ENCODE assay signal across 8 cellular contexts in genomic region chr17:64635647-64636305, GRCh38. TPM values are rescaled to one million over a fixed set of nuclear protein-coding genes. Genes with fewer than 3 reads are reported as not detected.
DNase-seq lines count a peak whose midpoint lies in the region; ATAC-seq and TF ChIP-seq lines count a peak whose summit lies in the region.

No MANE protein-coding gene starts in this region.

- RAD21 ChIA-PET in HCT116 (lab: Charles Lee; ENCODE audit: low non-redundant PET in 1 of 2, low total read pairs in 2 of 2, uncharacterized antibody in 2 of 2, unreplicated experiment in 2 of 2) = no interaction called here

- H3K4me3 Mint-ChIP-seq in progenitor cell of endocrine pancreas (ENCODE audit: low read depth) (no peak overlapping the region), Caco-2 (ENCODE audit: unreplicated experiment) (no peak overlapping the region)

- H3K4me2 ChIP-seq in HCT116 (ENCODE audit: low read length) = peak overlapping the region; percentile 29
- H3K4me2 ChIP-seq in PC-9 = no peak overlapping the region

- no peaks in the 10 kb centered on the region for H3K27me3 ChIP-seq in HCT116 (ENCODE audit: insufficient read depth, low read length)
- no peaks in the 10 kb centered on the region for H3K27me3 ChIP-seq in PC-9 (ENCODE audit: insufficient read depth, low read depth)
- H3K27me3 ChIP-seq in Peyer's patch = no peaks in the 10 kb centered on the region
- H3K27me3 ChIP-seq in Caco-2 (replicated peaks; ENCODE audit: control insufficient read depth, insufficient read depth, low read length) = no peaks in the 10 kb centered on the region

- H3K9me2 ChIP-seq in HCT116 (ENCODE audit: insufficient read depth) (no peaks in the 10 kb centered on the region), PC-9 (ENCODE audit: insufficient read depth) (no peaks in the 10 kb centered on the region)

- peaks cover 2 to 14% of the 10 kb centered on the region in 2 experiments; a peak in 2 of 4 replicates for H3K36me3 ChIP-seq in HCT116 (ENCODE audit: control insufficient read depth in 1 of 2, insufficient read depth in 2 of 2, low read length in 2 of 2)
- H3K36me3 ChIP-seq in PC-9 (ENCODE audit: low read depth) = peaks cover 9% of the 10 kb centered on the region; the same call in 1 of the 2 replicates
- no peaks in the 10 kb centered on the region for H3K36me3 ChIP-seq in Peyer's patch
- H3K36me3 ChIP-seq in Caco-2 (ENCODE audit: control insufficient read depth, insufficient read depth, low read length) = no peaks in the 10 kb centered on the region

- H3K27ac ChIP-seq in HCT116 (ENCODE audit: low read depth, low read length) = peak overlapping the region; percentile 9; the same call in 1 of the 2 replicates
- H3K27ac ChIP-seq in PC-9 = peak overlapping the region; percentile 61
- no peak overlapping the region for H3K27ac ChIP-seq in Peyer's patch

- TF ChIP-seq POLR2A in HCT116 (IDR thresholded peaks at IDR 0.05; ENCODE audit: borderline replicate concordance, extremely low read depth, insufficient read depth, insufficient read length) = no peak
- no peak for TF ChIP-seq POLR2A in Peyer's patch (IDR thresholded peaks at IDR 0.05)

- peaks cover 81% of the 10 kb centered on the region for H3F3A ChIP-seq in PC-9 (ENCODE audit: insufficient read depth, low read depth)

- H3K79me2 ChIP-seq in HCT116 (ENCODE audit: insufficient read depth, low read length) (peaks cover 100% of the 10 kb centered on the region), PC-9 (ENCODE audit: low read depth) (peaks cover 98% of the 10 kb centered on the region)

- CTCF ChIA-PET in HCT116 (lab: Charles Lee) (interaction anchor here (1.6 kb wide), 1 partner anchor 14 kb away, joined by 6 read pairs; no protein-coding TSS in a partner anchor), PC-9 (lab: Charles Lee) (interaction anchor here (0.6 kb wide), 2 partner anchors 9 to 32 kb away, joined by 3 to 12 read pairs; no protein-coding TSS in a partner anchor), Caco-2 (lab: Charles Lee) (no interaction called here)

- POLR2A ChIA-PET in HCT116 (lab: Charles Lee) = interaction anchor here (1.1 kb wide), 1 partner anchor 11 kb away, joined by 3 read pairs; no protein-coding TSS in a partner anchor
- POLR2A ChIA-PET in PC-9 (lab: Charles Lee; ENCODE audit: unreplicated experiment) = interaction anchor here (0.6 to 0.7 kb wide), 2 partner anchors 16 to 1726 kb away, joined by 3 to 5 read pairs; no protein-coding TSS in a partner anchor
- POLR2A ChIA-PET in Caco-2 (lab: Charles Lee) = no interaction called here

- TF ChIP-seq RAD21 in HCT116 (IDR thresholded peaks at IDR 0.05; ENCODE audit: low read depth) = no peak

- H3K4me1 ChIP-seq in HCT116 (ENCODE audit: control insufficient read depth in 1 of 2, insufficient read depth in 2 of 2, low read length in 2 of 2) (peaks cover 11 to 58% of the 10 kb centered on the region in 2 experiments), PC-9 (replicated peaks; ENCODE audit: insufficient read depth) (peaks cover 35% of the 10 kb centered on the region), Peyer's patch (peaks cover 0 to 7% (median 3%) of the 10 kb centered on the region in 4 donors), Caco-2 (peaks cover under 1% of the 10 kb centered on the region; the same call in 1 of the 2 replicates)

- H4K20me1 ChIP-seq in HCT116 (ENCODE audit: insufficient read depth) = peaks cover 33% of the 10 kb centered on the region
- H4K20me1 ChIP-seq in PC-9 (ENCODE audit: insufficient read depth) = peaks cover 56% of the 10 kb centered on the region

- H3K9ac ChIP-seq in HCT116 (ENCODE audit: low read length) = no peak overlapping the region

- peaks cover 7% of the 10 kb centered on the region for H3K36me3 Mint-ChIP-seq in progenitor cell of endocrine pancreas (ENCODE audit: insufficient read depth)
- no peaks in the 10 kb centered on the region for H3K36me3 Mint-ChIP-seq in Caco-2 (ENCODE audit: insufficient read depth, unreplicated experiment)

- H2AFZ ChIP-seq in HCT116 (ENCODE audit: low read depth, low read length, poor library complexity, severe bottlenecking) (no peak overlapping the region), PC-9 (no peak overlapping the region)

- BruUV-seq in HCT116 (replicated peaks; lab: Mats Ljungman, UMichigan) (TSS peak; percentile 13), PC-9 (replicated peaks; lab: Mats Ljungman, UMichigan) (no TSS peak), Caco-2 (replicated peaks; lab: Mats Ljungman, UMichigan) (no TSS peak)

- DNase-seq in HCT116 (ENCODE audit: low read depth, low spot score) (no peak), PC-9 (peak in 1 of 2 experiments; percentile 36), foreskin melanocyte (peak; percentile 15), progenitor cell of endocrine pancreas (ENCODE audit: low spot score, unreplicated experiment) (no peak), Peyer's patch (no peak), Caco-2 (no peak), NCI-H524 treated with DMSO at 0.1 percent for 48 hours (lab: John Stamatoyannopoulos, UW) (no peak)

- intact Hi-C loops in HCT116 (cut with micrococcal nuclease) (no loop called here), PC-9 (cut with micrococcal nuclease; ENCODE audit: unreplicated experiment) (no loop called here), Caco-2 (cut with micrococcal nuclease; ENCODE audit: unreplicated experiment) (no loop called here)

- H3K9me3 ChIP-seq in HCT116 (ENCODE audit: control insufficient read depth in 1 of 2, insufficient read depth in 1 of 2, low read depth in 1 of 2, low read length in 2 of 2) (no peaks in the 10 kb centered on the region), PC-9 (ENCODE audit: insufficient read depth, low read depth) (no peaks in the 10 kb centered on the region), Peyer's patch (no peaks in the 10 kb centered on the region), Caco-2 (no peaks in the 10 kb centered on the region)

- H3K4me1 Mint-ChIP-seq in progenitor cell of endocrine pancreas (ENCODE audit: low read depth) (peaks cover 9% of the 10 kb centered on the region), Caco-2 (ENCODE audit: low read depth, unreplicated experiment) (peaks cover 17% of the 10 kb centered on the region)

- TF ChIP-seq CTCF in HCT116 (IDR thresholded peaks at IDR 0.05 in 2 of 3, conservative IDR thresholded peaks at IDR 0.05 in 1 of 3; ENCODE audit: borderline replicate concordance in 1 of 3, insufficient read depth in 1 of 3, low read depth in 2 of 3, low read length in 2 of 3) (no peak), PC-9 (conservative IDR thresholded peaks at IDR 0.05) (no peak), progenitor cell of endocrine pancreas (IDR thresholded peaks at IDR 0.05; ENCODE audit: unreplicated experiment) (no peak), Peyer's patch (IDR thresholded peaks at IDR 0.05) (no peak), Caco-2 (IDR thresholded peaks at IDR 0.05; ENCODE audit: insufficient read depth in 1 of 2, low read depth in 1 of 2, low read length in 1 of 2, severe bottlenecking in 1 of 2, unreplicated experiment in 1 of 2) (no peak)

- H3K27ac Mint-ChIP-seq in progenitor cell of endocrine pancreas (no peak overlapping the region), Caco-2 (ENCODE audit: unreplicated experiment) (no peak overlapping the region)

- H3K4me3 ChIP-seq in HCT116 (replicated peaks in 1 of 2; ENCODE audit: low read depth in 1 of 2, low read length in 2 of 2) (no peak overlapping the region), PC-9 (no peak overlapping the region), Peyer's patch (no peak overlapping the region), Caco-2 (ENCODE audit: low read depth, low read length) (no peak overlapping the region)

- no peaks in the 10 kb centered on the region for H3K9me3 Mint-ChIP-seq in progenitor cell of endocrine pancreas (ENCODE audit: low read depth)
- H3K9me3 Mint-ChIP-seq in Caco-2 (ENCODE audit: unreplicated experiment) = no peaks in the 10 kb centered on the region

- H3K27me3 Mint-ChIP-seq in progenitor cell of endocrine pancreas (no peaks in the 10 kb centered on the region), Caco-2 (ENCODE audit: insufficient read depth, unreplicated experiment) (no peaks in the 10 kb centered on the region)

- ATAC-seq in GM18502 (IDR thresholded peaks at IDR 0.05; ENCODE audit: poor library complexity, unreplicated experiment) (peak; percentile 81), HCT116 (peak; percentile 58)

TF ChIP-seq in HCT116, 20 proteins besides CTCF, POLR2A, EP300 and RAD21 (continues in another document):
- TF ChIP-seq EZH2 (IDR thresholded peaks at IDR 0.05) (no peak), CBX3 (IDR thresholded peaks at IDR 0.05; ENCODE audit: low read depth) (no peak), ZFX (IDR thresholded peaks at IDR 0.05) (no peak), JUND (IDR thresholded peaks at IDR 0.05) (no peak), POLR2AphosphoS5 (IDR thresholded peaks at IDR 0.05; ENCODE audit: low read depth, low read length) (no peak), YY1 (IDR thresholded peaks at IDR 0.05; ENCODE audit: extremely low read depth, insufficient replicate concordance, low read depth, low read length) (no peak), FOSL1 (IDR thresholded peaks at IDR 0.05; ENCODE audit: low read depth) (no peak), CEBPB (IDR thresholded peaks at IDR 0.05; ENCODE audit: low read depth) (no peak), ATF3 (IDR thresholded peaks at IDR 0.05) (no peak), MAX (IDR thresholded peaks at IDR 0.05) (no peak)

RNA-seq across cellular contexts. Expression of gene SMURF2, which starts 26.3 kb away (rescaled TPM):
- 127 TPM for total RNA-seq in HCT116 (2021; ENCODE audit: unreplicated experiment)
- 71.8 and 86.2 TPM in 2 replicates for polyA plus RNA-seq in HCT116 (2012)
- total RNA-seq in PC-9 (2021) = 41.4 and 57.6 TPM in 2 replicates
- 40.8 and 43.9 TPM in 2 replicates for total RNA-seq in progenitor cell of endocrine pancreas
- 10 to 100 TPM; 34.3 to 41.6 (median 37.5) TPM for total RNA-seq in Peyer's patch
- total RNA-seq in Caco-2 (2022) = 23.9 and 26.9 TPM in 2 replicates

Comparison
In these comparisons a context has a peak if more than half of its experiments do, and no peak if none do; other contexts are left out.
1. H3K27ac ChIP-seq: peak in HCT116 (single experiment) and PC-9 (single experiment); none in Peyer's patch (0 of 4).